ENCODE assay signal across 1 cellular context in the genomic region with DNA sequence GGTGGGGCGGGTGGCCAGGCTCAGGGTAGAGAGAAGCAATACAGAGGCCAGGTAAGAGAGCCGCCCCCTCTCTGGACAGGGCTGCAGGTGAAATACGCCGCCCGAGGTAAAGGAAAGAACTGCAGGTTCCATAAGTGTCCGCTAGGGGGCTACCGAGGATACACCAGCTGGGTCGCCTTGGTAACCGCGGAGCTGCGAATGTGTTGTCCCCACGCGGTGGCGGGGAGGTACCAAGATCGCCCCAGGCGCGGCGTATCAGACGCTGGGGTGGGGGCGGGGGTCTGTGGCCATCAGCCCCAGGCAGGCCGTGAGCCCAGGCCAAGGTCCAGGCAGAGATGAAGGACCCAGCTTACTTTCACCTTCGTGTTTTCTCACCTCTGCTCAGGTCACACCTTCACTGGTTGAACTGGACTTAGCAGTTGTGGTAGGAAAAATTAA.
TF ChIP-seq lines count a peak whose summit lies in the region.

No MANE protein-coding gene starts in this region.

TF ChIP-seq in HepG2, 621 proteins besides CTCF, POLR2A, EP300 and RAD21 (continued from another document and continues in another):
- TF ChIP-seq, protein P1, sequence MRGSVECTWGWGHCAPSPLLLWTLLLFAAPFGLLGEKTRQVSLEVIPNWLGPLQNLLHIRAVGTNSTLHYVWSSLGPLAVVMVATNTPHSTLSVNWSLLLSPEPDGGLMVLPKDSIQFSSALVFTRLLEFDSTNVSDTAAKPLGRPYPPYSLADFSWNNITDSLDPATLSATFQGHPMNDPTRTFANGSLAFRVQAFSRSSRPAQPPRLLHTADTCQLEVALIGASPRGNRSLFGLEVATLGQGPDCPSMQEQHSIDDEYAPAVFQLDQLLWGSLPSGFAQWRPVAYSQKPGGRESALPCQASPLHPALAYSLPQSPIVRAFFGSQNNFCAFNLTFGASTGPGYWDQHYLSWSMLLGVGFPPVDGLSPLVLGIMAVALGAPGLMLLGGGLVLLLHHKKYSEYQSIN (CRISPR knock-in tag; IDR thresholded peaks at IDR 0.05; ENCODE audit: borderline replicate concordance): no peak
- TF ChIP-seq ZNF674 (CRISPR knock-in tag; IDR thresholded peaks at IDR 0.05; ENCODE audit: low read depth) (no peak), IRX3 (CRISPR knock-in tag; IDR thresholded peaks at IDR 0.05; ENCODE audit: borderline replicate concordance, low read depth) (no peak), SPEN (CRISPR knock-in tag; IDR thresholded peaks at IDR 0.05; ENCODE audit: low read depth) (peak; percentile 60), ZNF558 (CRISPR knock-in tag; IDR thresholded peaks at IDR 0.05; ENCODE audit: borderline replicate concordance) (no peak), HNRNPH1 (optimal IDR thresholded peaks at IDR 0.05; ENCODE audit: low read depth, low read length) (no peak), ZNF777 (CRISPR knock-in tag; IDR thresholded peaks at IDR 0.05) (no peak), SKI (IDR thresholded peaks at IDR 0.05; ENCODE audit: partially characterized antibody) (peak; percentile 54), ZSCAN31 (CRISPR knock-in tag; IDR thresholded peaks at IDR 0.05; ENCODE audit: low read depth) (0 out of 2 replicates have a peak, but pooled peaks have one; percentile 46), HMG20A (CRISPR knock-in tag; IDR thresholded peaks at IDR 0.05; ENCODE audit: borderline replicate concordance) (0 out of 2 replicates have a peak, but pooled peaks have one; percentile 15), NCOR1 (IDR thresholded peaks at IDR 0.05; ENCODE audit: borderline replicate concordance, low read length) (peak; percentile 44; the same call in 1 of the 2 replicates), FOXA3 (CRISPR knock-in tag; IDR thresholded peaks at IDR 0.05) (peak; percentile 22; the same call in 1 of the 2 replicates), SIX4 (CRISPR knock-in tag; IDR thresholded peaks at IDR 0.05) (no peak), BHLHE40 (IDR thresholded peaks at IDR 0.05; ENCODE audit: low read length) (peak; percentile 32; the same call in 1 of the 2 replicates), ZFYVE20 (CRISPR knock-in tag; IDR thresholded peaks at IDR 0.05; ENCODE audit: borderline replicate concordance, low read depth) (no peak), TERF1 (CRISPR knock-in tag; IDR thresholded peaks at IDR 0.05) (no peak), NFAT5 (CRISPR knock-in tag; IDR thresholded peaks at IDR 0.05) (no peak), ETV5 (CRISPR knock-in tag; IDR thresholded peaks at IDR 0.05; ENCODE audit: borderline replicate concordance) (peak; percentile 42), SNRNP70 (IDR thresholded peaks at IDR 0.05; ENCODE audit: low read depth, low read length) (no peak)
- TF ChIP-seq, protein P2, sequence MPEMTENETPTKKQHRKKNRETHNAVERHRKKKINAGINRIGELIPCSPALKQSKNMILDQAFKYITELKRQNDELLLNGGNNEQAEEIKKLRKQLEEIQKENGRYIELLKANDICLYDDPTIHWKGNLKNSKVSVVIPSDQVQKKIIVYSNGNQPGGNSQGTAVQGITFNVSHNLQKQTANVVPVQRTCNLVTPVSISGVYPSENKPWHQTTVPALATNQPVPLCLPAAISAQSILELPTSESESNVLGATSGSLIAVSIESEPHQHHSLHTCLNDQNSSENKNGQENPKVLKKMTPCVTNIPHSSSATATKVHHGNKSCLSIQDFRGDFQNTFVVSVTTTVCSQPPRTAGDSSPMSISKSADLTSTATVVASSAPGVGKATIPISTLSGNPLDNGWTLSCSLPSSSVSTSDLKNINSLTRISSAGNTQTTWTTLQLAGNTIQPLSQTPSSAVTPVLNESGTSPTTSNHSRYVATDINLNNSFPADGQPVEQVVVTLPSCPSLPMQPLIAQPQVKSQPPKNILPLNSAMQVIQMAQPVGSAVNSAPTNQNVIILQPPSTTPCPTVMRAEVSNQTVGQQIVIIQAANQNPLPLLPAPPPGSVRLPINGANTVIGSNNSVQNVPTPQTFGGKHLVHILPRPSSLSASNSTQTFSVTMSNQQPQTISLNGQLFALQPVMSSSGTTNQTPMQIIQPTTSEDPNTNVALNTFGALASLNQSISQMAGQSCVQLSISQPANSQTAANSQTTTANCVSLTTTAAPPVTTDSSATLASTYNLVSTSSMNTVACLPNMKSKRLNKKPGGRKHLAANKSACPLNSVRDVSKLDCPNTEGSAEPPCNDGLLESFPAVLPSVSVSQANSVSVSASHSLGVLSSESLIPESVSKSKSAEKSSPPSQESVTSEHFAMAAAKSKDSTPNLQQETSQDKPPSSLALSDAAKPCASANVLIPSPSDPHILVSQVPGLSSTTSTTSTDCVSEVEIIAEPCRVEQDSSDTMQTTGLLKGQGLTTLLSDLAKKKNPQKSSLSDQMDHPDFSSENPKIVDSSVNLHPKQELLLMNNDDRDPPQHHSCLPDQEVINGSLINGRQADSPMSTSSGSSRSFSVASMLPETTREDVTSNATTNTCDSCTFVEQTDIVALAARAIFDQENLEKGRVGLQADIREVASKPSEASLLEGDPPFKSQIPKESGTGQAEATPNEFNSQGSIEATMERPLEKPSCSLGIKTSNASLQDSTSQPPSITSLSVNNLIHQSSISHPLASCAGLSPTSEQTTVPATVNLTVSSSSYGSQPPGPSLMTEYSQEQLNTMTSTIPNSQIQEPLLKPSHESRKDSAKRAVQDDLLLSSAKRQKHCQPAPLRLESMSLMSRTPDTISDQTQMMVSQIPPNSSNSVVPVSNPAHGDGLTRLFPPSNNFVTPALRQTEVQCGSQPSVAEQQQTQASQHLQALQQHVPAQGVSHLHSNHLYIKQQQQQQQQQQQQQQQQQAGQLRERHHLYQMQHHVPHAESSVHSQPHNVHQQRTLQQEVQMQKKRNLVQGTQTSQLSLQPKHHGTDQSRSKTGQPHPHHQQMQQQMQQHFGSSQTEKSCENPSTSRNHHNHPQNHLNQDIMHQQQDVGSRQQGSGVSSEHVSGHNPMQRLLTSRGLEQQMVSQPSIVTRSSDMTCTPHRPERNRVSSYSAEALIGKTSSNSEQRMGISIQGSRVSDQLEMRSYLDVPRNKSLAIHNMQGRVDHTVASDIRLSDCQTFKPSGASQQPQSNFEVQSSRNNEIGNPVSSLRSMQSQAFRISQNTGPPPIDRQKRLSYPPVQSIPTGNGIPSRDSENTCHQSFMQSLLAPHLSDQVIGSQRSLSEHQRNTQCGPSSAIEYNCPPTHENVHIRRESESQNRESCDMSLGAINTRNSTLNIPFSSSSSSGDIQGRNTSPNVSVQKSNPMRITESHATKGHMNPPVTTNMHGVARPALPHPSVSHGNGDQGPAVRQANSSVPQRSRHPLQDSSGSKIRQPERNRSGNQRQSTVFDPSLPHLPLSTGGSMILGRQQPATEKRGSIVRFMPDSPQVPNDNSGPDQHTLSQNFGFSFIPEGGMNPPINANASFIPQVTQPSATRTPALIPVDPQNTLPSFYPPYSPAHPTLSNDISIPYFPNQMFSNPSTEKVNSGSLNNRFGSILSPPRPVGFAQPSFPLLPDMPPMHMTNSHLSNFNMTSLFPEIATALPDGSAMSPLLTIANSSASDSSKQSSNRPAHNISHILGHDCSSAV (CRISPR knock-in tag; IDR thresholded peaks at IDR 0.05; ENCODE audit: borderline replicate concordance): no peak
- TF ChIP-seq, protein P3, sequence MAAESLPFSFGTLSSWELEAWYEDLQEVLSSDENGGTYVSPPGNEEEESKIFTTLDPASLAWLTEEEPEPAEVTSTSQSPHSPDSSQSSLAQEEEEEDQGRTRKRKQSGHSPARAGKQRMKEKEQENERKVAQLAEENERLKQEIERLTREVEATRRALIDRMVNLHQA (CRISPR knock-in tag; IDR thresholded peaks at IDR 0.05): no peak
- TF ChIP-seq, protein P4, sequence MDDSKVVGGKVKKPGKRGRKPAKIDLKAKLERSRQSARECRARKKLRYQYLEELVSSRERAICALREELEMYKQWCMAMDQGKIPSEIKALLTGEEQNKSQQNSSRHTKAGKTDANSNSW (CRISPR knock-in tag; IDR thresholded peaks at IDR 0.05; ENCODE audit: borderline replicate concordance): no peak
- TF ChIP-seq, protein P5, sequence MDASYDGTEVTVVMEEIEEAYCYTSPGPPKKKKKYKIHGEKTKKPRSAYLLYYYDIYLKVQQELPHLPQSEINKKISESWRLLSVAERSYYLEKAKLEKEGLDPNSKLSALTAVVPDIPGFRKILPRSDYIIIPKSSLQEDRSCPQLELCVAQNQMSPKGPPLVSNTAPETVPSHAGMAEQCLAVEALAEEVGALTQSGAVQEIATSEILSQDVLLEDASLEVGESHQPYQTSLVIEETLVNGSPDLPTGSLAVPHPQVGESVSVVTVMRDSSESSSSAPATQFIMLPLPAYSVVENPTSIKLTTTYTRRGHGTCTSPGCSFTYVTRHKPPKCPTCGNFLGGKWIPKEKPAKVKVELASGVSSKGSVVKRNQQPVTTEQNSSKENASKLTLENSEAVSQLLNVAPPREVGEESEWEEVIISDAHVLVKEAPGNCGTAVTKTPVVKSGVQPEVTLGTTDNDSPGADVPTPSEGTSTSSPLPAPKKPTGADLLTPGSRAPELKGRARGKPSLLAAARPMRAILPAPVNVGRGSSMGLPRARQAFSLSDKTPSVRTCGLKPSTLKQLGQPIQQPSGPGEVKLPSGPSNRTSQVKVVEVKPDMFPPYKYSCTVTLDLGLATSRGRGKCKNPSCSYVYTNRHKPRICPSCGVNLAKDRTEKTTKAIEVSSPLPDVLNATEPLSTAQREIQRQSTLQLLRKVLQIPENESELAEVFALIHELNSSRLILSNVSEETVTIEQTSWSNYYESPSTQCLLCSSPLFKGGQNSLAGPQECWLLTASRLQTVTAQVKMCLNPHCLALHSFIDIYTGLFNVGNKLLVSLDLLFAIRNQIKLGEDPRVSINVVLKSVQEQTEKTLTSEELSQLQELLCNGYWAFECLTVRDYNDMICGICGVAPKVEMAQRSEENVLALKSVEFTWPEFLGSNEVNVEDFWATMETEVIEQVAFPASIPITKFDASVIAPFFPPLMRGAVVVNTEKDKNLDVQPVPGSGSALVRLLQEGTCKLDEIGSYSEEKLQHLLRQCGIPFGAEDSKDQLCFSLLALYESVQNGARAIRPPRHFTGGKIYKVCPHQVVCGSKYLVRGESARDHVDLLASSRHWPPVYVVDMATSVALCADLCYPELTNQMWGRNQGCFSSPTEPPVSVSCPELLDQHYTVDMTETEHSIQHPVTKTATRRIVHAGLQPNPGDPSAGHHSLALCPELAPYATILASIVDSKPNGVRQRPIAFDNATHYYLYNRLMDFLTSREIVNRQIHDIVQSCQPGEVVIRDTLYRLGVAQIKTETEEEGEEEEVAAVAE (CRISPR knock-in tag; IDR thresholded peaks at IDR 0.05; ENCODE audit: borderline replicate concordance): peak; percentile 84
- TF ChIP-seq, protein P6, sequence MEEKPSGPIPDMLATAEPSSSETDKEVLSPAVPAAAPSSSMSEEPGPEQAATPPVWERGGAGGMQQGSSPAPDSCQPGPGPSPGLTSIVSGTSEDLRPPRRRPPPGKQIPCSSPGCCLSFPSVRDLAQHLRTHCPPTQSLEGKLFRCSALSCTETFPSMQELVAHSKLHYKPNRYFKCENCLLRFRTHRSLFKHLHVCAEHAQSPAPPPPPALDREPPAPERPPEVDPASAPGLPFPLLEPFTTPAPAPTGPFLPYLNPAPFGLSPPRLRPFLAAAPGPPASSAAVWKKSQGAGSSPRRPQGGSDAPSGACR (CRISPR knock-in tag; IDR thresholded peaks at IDR 0.05): peak; percentile 49; the same call in 1 of the 2 replicates
- TF ChIP-seq, protein P7, sequence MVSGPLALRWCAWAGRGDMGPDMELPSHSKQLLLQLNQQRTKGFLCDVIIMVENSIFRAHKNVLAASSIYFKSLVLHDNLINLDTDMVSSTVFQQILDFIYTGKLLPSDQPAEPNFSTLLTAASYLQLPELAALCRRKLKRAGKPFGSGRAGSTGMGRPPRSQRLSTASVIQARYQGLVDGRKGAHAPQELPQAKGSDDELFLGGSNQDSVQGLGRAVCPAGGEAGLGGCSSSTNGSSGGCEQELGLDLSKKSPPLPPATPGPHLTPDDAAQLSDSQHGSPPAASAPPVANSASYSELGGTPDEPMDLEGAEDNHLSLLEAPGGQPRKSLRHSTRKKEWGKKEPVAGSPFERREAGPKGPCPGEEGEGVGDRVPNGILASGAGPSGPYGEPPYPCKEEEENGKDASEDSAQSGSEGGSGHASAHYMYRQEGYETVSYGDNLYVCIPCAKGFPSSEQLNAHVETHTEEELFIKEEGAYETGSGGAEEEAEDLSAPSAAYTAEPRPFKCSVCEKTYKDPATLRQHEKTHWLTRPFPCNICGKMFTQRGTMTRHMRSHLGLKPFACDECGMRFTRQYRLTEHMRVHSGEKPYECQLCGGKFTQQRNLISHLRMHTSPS (CRISPR knock-in tag; IDR thresholded peaks at IDR 0.05; ENCODE audit: low read depth): no peak
- TF ChIP-seq, protein P8, sequence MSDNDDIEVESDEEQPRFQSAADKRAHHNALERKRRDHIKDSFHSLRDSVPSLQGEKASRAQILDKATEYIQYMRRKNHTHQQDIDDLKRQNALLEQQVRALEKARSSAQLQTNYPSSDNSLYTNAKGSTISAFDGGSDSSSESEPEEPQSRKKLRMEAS (IDR thresholded peaks at IDR 0.05): peak; percentile 79
